10 cellular contexts compared by ENCODE assay signal in genomic region chr6:166736606-166737005, GRCh38.
DNase-seq lines count a peak whose midpoint lies in the region; TF ChIP-seq lines count a peak whose summit lies in the region.
"Had no signal": no experiment of that assay in that cellular context is flagged by ENCODE, and none has a peak within 500 bp of the region (broad histone marks: within the 10 kb centered on the region; RNA-seq: fewer than 3 reads in every experiment).

No MANE protein-coding gene starts in this region.

- no peaks in the 10 kb centered on the region for H3K9me3 ChIP-seq in WERI-Rb-1 (ENCODE audit: severe bottlenecking)

- H3K4me3 ChIP-seq in fibroblast of the aortic adventitia (ENCODE audit: low read depth, low read length) (no peak overlapping the region), WERI-Rb-1 (ENCODE audit: low read depth, low read length) (no peak overlapping the region)

- no peak overlapping the region for H3K27ac ChIP-seq in WERI-Rb-1

- DNase-seq in NCI-H2227 (lab: John Stamatoyannopoulos, UW; ENCODE audit: unreplicated experiment): peak; percentile 25
- DNase-seq in NCI-H2227 treated with DMSO at 0.1 percent for 48 hours (lab: John Stamatoyannopoulos, UW): no peak
- peak; percentile 79 to 88 for DNase-seq in SW 1271 (lab: John Stamatoyannopoulos, UW)
- peak; percentile 33 for DNase-seq in fibroblast of the aortic adventitia (ENCODE audit: low read depth)
- DNase-seq in renal cortical epithelial cell (ENCODE audit: low read depth): peak; percentile 77
- DNase-seq in WERI-Rb-1: no peak
- no peak for DNase-seq in activated effector memory CD4-positive, alpha-beta T cell treated with Interleukin-2 at 50 U/mL for 16 hours
- no peak for DNase-seq in NCI-H1694 (lab: John Stamatoyannopoulos, UW)
- DNase-seq: NCI-H2171, SHP77 treated with DMSO at 0.1 percent for 48 hours had no signal

- no peaks in the 10 kb centered on the region for H3K36me3 ChIP-seq in WERI-Rb-1

- no peak for TF ChIP-seq CTCF in fibroblast of the aortic adventitia (IDR thresholded peaks at IDR 0.05; ENCODE audit: insufficient read depth, low read length)
- no peak for TF ChIP-seq CTCF in WERI-Rb-1 (IDR thresholded peaks at IDR 0.05; ENCODE audit: low read depth, low read length)

- no peaks in the 10 kb centered on the region for H3K27me3 ChIP-seq in WERI-Rb-1 (ENCODE audit: insufficient read depth, low read depth, severe bottlenecking)

Comparison
In these comparisons a context has a peak if more than half of its experiments do, and no peak if none do; other contexts are left out.
1. DNase-seq: peak in NCI-H2227 (single experiment), SW 1271 (2 of 2), fibroblast of the aortic adventitia (single experiment) and renal cortical epithelial cell (single experiment); none in NCI-H2227 treated with DMSO at 0.1 percent for 48 hours (single experiment), WERI-Rb-1 (single experiment), activated effector memory CD4-positive, alpha-beta T cell treated with Interleukin-2 at 50 U/mL for 16 hours (single experiment) and NCI-H1694 (single experiment).